ENCODE assay signal across 1 cellular context in genomic region chr2:239429473-239430350, GRCh38.
TF ChIP-seq lines count a peak whose summit lies in the region.

No MANE protein-coding gene starts in this region.

TF ChIP-seq in HepG2, 621 proteins besides CTCF, POLR2A, EP300 and RAD21 (continued from another document and continues in another):
- no peak for TF ChIP-seq PLSCR1 (CRISPR knock-in tag; IDR thresholded peaks at IDR 0.05; ENCODE audit: borderline replicate concordance)
- TF ChIP-seq YEATS4 (CRISPR knock-in tag; IDR thresholded peaks at IDR 0.05; ENCODE audit: borderline replicate concordance): no peak
- TF ChIP-seq FOXC1 (CRISPR knock-in tag; IDR thresholded peaks at IDR 0.05; ENCODE audit: borderline replicate concordance): no peak
- TF ChIP-seq NFIC (IDR thresholded peaks at IDR 0.05; ENCODE audit: low read length): peak; percentile 36; the same call in 1 of the 2 replicates
- TF ChIP-seq AKAP8 (CRISPR knock-in tag; IDR thresholded peaks at IDR 0.05): no peak
- TF ChIP-seq CEBPB (IDR thresholded peaks at IDR 0.05; ENCODE audit: borderline replicate concordance, low read depth, low read length): no peak
- TF ChIP-seq TMF1 (CRISPR knock-in tag; IDR thresholded peaks at IDR 0.05; ENCODE audit: low read depth): no peak
- no peak for TF ChIP-seq ZNF552 (CRISPR knock-in tag; IDR thresholded peaks at IDR 0.05; ENCODE audit: borderline replicate concordance)
- peak; percentile 40; the same call in 1 of the 2 replicates for TF ChIP-seq ARID5B (CRISPR knock-in tag; IDR thresholded peaks at IDR 0.05)
- TF ChIP-seq ZNF34 (CRISPR knock-in tag; IDR thresholded peaks at IDR 0.05; ENCODE audit: borderline replicate concordance): no peak
- TF ChIP-seq SOX13 (IDR thresholded peaks at IDR 0.05): no peak
- peak in 1 of 2 experiments; percentile 40; a peak in 1 of 4 replicates for TF ChIP-seq SOX13 (CRISPR knock-in tag; conservative IDR thresholded peaks at IDR 0.05 in 1 of 2, IDR thresholded peaks at IDR 0.05 in 1 of 2)
- TF ChIP-seq STAT5B (CRISPR knock-in tag; IDR thresholded peaks at IDR 0.05): no peak
- TF ChIP-seq GATAD2A (CRISPR knock-in tag; IDR thresholded peaks at IDR 0.05): peak; percentile 56; the same call in 1 of the 2 replicates
- TF ChIP-seq TGIF2 (CRISPR knock-in tag; IDR thresholded peaks at IDR 0.05): 0 out of 2 replicates have a peak, but pooled peaks have one; percentile 39
- TF ChIP-seq SUZ12 (IDR thresholded peaks at IDR 0.05; ENCODE audit: low read depth, low read length): no peak
- TF ChIP-seq ZNF124 (CRISPR knock-in tag; IDR thresholded peaks at IDR 0.05): no peak
- no peak for TF ChIP-seq ZC3H4 (CRISPR knock-in tag; IDR thresholded peaks at IDR 0.05; ENCODE audit: borderline replicate concordance)
- TF ChIP-seq ZXDC (CRISPR knock-in tag; IDR thresholded peaks at IDR 0.05): no peak
- TF ChIP-seq POGK (CRISPR knock-in tag; conservative IDR thresholded peaks at IDR 0.05): no peak
- TF ChIP-seq ZNF639 (CRISPR knock-in tag; conservative IDR thresholded peaks at IDR 0.05): no peak
- no peak for TF ChIP-seq RELA (CRISPR knock-in tag; IDR thresholded peaks at IDR 0.05)
- TF ChIP-seq ZBTB3 (CRISPR knock-in tag; IDR thresholded peaks at IDR 0.05; ENCODE audit: borderline replicate concordance, low read depth): no peak
- TF ChIP-seq ZNF782 (CRISPR knock-in tag; IDR thresholded peaks at IDR 0.05; ENCODE audit: borderline replicate concordance): no peak
- TF ChIP-seq RFXANK (CRISPR knock-in tag; IDR thresholded peaks at IDR 0.05): no peak
- TF ChIP-seq ZNF549 (CRISPR knock-in tag; IDR thresholded peaks at IDR 0.05): no peak
- no peak for TF ChIP-seq ZNF580 (CRISPR knock-in tag; IDR thresholded peaks at IDR 0.05; ENCODE audit: borderline replicate concordance, low read depth)
- TF ChIP-seq NPAS2 (CRISPR knock-in tag; IDR thresholded peaks at IDR 0.05; ENCODE audit: borderline replicate concordance): no peak
- no peak for TF ChIP-seq FOXK2 (IDR thresholded peaks at IDR 0.05)
- no peak for TF ChIP-seq PAX8 (CRISPR knock-in tag; IDR thresholded peaks at IDR 0.05; ENCODE audit: borderline replicate concordance)
- TF ChIP-seq IRF1 (CRISPR knock-in tag; IDR thresholded peaks at IDR 0.05; ENCODE audit: low read depth): no peak
- TF ChIP-seq SALL2 (CRISPR knock-in tag; IDR thresholded peaks at IDR 0.05): no peak
- TF ChIP-seq RBAK (CRISPR knock-in tag; IDR thresholded peaks at IDR 0.05): no peak
- no peak for TF ChIP-seq RFX3 (CRISPR knock-in tag; IDR thresholded peaks at IDR 0.05)
- no peak for TF ChIP-seq ZNF883 (CRISPR knock-in tag; IDR thresholded peaks at IDR 0.05; ENCODE audit: not compliant biosample characterization)
- no peak for TF ChIP-seq THAP8 (CRISPR knock-in tag; IDR thresholded peaks at IDR 0.05; ENCODE audit: borderline replicate concordance)
- no peak for TF ChIP-seq MYC (CRISPR knock-in tag; IDR thresholded peaks at IDR 0.05; ENCODE audit: borderline replicate concordance)
- no peak for TF ChIP-seq ZSCAN25 (CRISPR knock-in tag; IDR thresholded peaks at IDR 0.05)
- 0 out of 2 replicates have a peak, but pooled peaks have one; percentile 26 for TF ChIP-seq RXRB (CRISPR knock-in tag; IDR thresholded peaks at IDR 0.05; ENCODE audit: borderline replicate concordance)
- TF ChIP-seq MTF2 (CRISPR knock-in tag; IDR thresholded peaks at IDR 0.05; ENCODE audit: borderline replicate concordance): no peak
- no peak for TF ChIP-seq FOXP1 (IDR thresholded peaks at IDR 0.05)
- peak; percentile 43; the same call in 1 of the 2 replicates for TF ChIP-seq FOXP1 (CRISPR knock-in tag; IDR thresholded peaks at IDR 0.05)
- no peak for TF ChIP-seq ZNF256 (CRISPR knock-in tag; conservative IDR thresholded peaks at IDR 0.05)
- TF ChIP-seq ISX (CRISPR knock-in tag; conservative IDR thresholded peaks at IDR 0.05): no peak
- no peak for TF ChIP-seq CENPX (CRISPR knock-in tag; IDR thresholded peaks at IDR 0.05)
- TF ChIP-seq TCF7 (IDR thresholded peaks at IDR 0.05; ENCODE audit: low read depth): peak; percentile 63
- TF ChIP-seq ZBTB39 (CRISPR knock-in tag; IDR thresholded peaks at IDR 0.05): no peak
- TF ChIP-seq ZBTB42 (CRISPR knock-in tag; IDR thresholded peaks at IDR 0.05): no peak
- no peak for TF ChIP-seq CHCHD3 (CRISPR knock-in tag; IDR thresholded peaks at IDR 0.05)
- TF ChIP-seq ZSCAN22 (CRISPR knock-in tag; IDR thresholded peaks at IDR 0.05): no peak
- no peak for TF ChIP-seq TFDP1 (CRISPR knock-in tag; IDR thresholded peaks at IDR 0.05; ENCODE audit: borderline replicate concordance)
- TF ChIP-seq GLI4 (CRISPR knock-in tag; IDR thresholded peaks at IDR 0.05; ENCODE audit: borderline replicate concordance): no peak
- no peak for TF ChIP-seq ZKSCAN8 (CRISPR knock-in tag; IDR thresholded peaks at IDR 0.05; ENCODE audit: borderline replicate concordance)
- no peak for TF ChIP-seq EEA1 (CRISPR knock-in tag; IDR thresholded peaks at IDR 0.05; ENCODE audit: borderline replicate concordance)
- no peak for TF ChIP-seq ZGPAT (CRISPR knock-in tag; IDR thresholded peaks at IDR 0.05)
